In genomic region chr14:77320238-77320935, GRCh38 we compare ENCODE assay signal across 8 cellular contexts. TPM values are rescaled to one million over a fixed set of nuclear protein-coding genes. Genes with fewer than 3 reads are reported as not detected.
DNase-seq lines count a peak whose midpoint lies in the region; ATAC-seq lines count a peak whose summit lies in the region.

POMT2 (minus strand) TSS chr14:77320883; CDS start chr14:77320681, 202 bp downstream.

- ATAC-seq in GM21515 (IDR thresholded peaks at IDR 0.05; ENCODE audit: unreplicated experiment), result peak; percentile 68

- H3K27ac ChIP-seq in epithelial cell of prostate, result peak within 1 kb of the TSS; percentile 91

- DNase-seq in DMS114 treated with DMSO at 0.1 percent for 48 hours (lab: John Stamatoyannopoulos, UW; ENCODE audit: unreplicated experiment) (peak; percentile 70), HuH-7.5 (ENCODE audit: low spot score) (peak; percentile 73), OCI-M1 (lab: John Stamatoyannopoulos, UW) (peak; percentile 92), activated T-cell treated with anti-CD3 and anti-CD28 coated beads for 48 hours (ENCODE audit: low read depth) (peak; percentile 88), epithelial cell of prostate (ENCODE audit: low read depth, low spot score) (peak; percentile 55), mucosa of gallbladder (ENCODE audit: low spot score) (peak; percentile 93)
- peak; percentile 95 for DNase-seq in stimulated activated CD8-positive, alpha-beta memory T cell treated with anti-CD3 and anti-CD28 coated beads, Interleukin-4, amount 100 ng/mL, for 48 hours

RNA-seq across cellular contexts. Expression of gene POMT2, which starts in this region (rescaled TPM):
- total RNA-seq in mucosa of gallbladder, result 36.5 TPM

Comparison
In these comparisons a context has a peak if more than half of its experiments do, and no peak if none do; other contexts are left out.
1. Peak in every context shown above with its lines: DNase-seq, ATAC-seq and H3K27ac ChIP-seq.